ENCODE assay signal across 8 cellular contexts in the genomic region with DNA sequence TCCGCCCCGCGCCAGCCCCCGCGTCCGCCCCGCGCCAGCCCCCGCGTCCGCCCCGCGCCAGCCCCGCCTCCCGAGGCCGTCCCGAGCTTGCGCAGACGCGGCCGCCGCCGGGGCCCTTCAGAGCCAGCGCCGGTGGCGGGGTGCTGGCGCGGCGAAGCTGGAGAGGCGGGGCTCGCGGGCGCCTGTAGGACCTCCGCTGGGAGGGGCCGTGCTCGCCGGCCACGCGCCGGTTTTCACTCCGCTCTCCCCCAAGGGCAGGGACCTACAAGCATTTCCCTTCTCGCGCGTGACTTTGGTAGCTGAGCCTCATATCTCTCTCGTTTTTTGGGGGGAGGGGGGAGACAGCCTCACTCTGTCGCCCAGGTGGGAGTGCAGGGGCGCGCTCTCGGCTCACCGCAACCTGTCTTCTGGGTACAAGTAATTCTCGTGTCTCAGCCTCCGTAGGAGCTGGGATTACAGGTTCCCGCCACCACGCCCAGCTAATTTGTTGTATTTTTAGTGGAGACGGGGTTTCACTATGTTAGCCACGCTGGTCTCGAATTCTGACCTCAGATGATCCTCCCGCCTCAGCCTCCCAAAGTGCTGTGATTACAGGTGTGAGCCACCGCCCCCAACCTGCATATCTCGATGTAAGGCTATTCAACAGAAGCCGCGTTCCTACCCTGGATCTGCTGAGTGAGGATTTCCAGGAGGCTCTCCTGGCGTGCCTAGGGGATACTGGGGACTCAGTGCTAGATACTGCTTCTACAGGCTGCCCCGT. TPM values are rescaled to one million over a fixed set of nuclear protein-coding genes. Genes with fewer than 3 reads are reported as not detected.
A peak's percentile ranks its signal among the peaks of the same experiment; 100 is the strongest.
DNase-seq lines count a peak whose midpoint lies in the region; ATAC-seq and TF ChIP-seq lines count a peak whose summit lies in the region.

A gene (minus strand): TSS at position 159 of the 760 bp plus-strand sequence. CDS start 6,595 bp downstream, outside the sequence.

- peaks cover 6 to 17% (median 13%) of the 10 kb centered on the region in 5 experiments for H3K9me3 Mint-ChIP-seq in brain

- H3K4me1 Mint-ChIP-seq in brain: peaks cover 38% of the 10 kb centered on the region

- H3K4me3 ChIP-seq in iPS-18a (ENCODE audit: low read length) (peak within 1 kb of the TSS; percentile 75), gastrocnemius medialis (peak within 1 kb of the TSS; percentile 74 to 90 (median 86))

- DNase-seq in GM13976 (ENCODE audit: low spot score) (peak; percentile 89), NCI-H1436 (lab: John Stamatoyannopoulos, UW) (peak; percentile 45), UCSD-AML1 (lab: John Stamatoyannopoulos, UW; ENCODE audit: unreplicated experiment) (peak; percentile 37), gastrocnemius medialis (peak; percentile 62 to 75), GF-D8 (lab: John Stamatoyannopoulos, UW) (no peak)

- H3K27me3 ChIP-seq in iPS-18a (ENCODE audit: control insufficient read depth, insufficient read depth, low read length) (peaks cover 22% of the 10 kb centered on the region), gastrocnemius medialis (no peaks in the 10 kb centered on the region)

- H3K9me3 ChIP-seq in iPS-18a (ENCODE audit: control insufficient read depth, low read depth, low read length) (no peaks in the 10 kb centered on the region), gastrocnemius medialis (no peaks in the 10 kb centered on the region)

- H3K4me1 ChIP-seq in iPS-18a (ENCODE audit: control insufficient read depth, low read depth, low read length) (no peaks in the 10 kb centered on the region), gastrocnemius medialis (peaks cover 26 to 28% of the 10 kb centered on the region in 2 donors)

- H3K36me3 Mint-ChIP-seq in brain: peaks cover 38% of the 10 kb centered on the region

- peak in 1 of 2 donors; percentile 36 for TF ChIP-seq POLR2A in gastrocnemius medialis (IDR thresholded peaks at IDR 0.05)

- H3K9ac ChIP-seq in iPS-18a (ENCODE audit: low read length): peak within 1 kb of the TSS; percentile 53

- H3K27ac ChIP-seq in iPS-18a (ENCODE audit: low read length): no peak within 1 kb of the TSS
- H3K27ac ChIP-seq in gastrocnemius medialis: peak within 1 kb of the TSS; percentile 88 to 94 (median 90)

- in situ Hi-C loops in GM13976 (cut with MboI; ENCODE audit: low sequenced_read_pairs, unreplicated experiment) (no loop called here), gastrocnemius medialis (cut with MboI; ENCODE audit: low sequenced_read_pairs in 4 of 4) (no loop called here)

- peak within 1 kb of the TSS; percentile 88 to 91 (median 89) for H3K4me3 Mint-ChIP-seq in brain

- H3K27me3 Mint-ChIP-seq in brain: peaks cover 4% of the 10 kb centered on the region

- intact Hi-C loops in gastrocnemius medialis (cut with DNase I; ENCODE audit: low total_unique reads): loop anchor here (2.0 to 10.0 kb wide), 2 partner anchors 37 to 1475 kb away; a partner anchor contains a TSS

- H3K36me3 ChIP-seq in iPS-18a (ENCODE audit: control insufficient read depth, low read depth, low read length): no peaks in the 10 kb centered on the region
- peaks cover 0 to 32% of the 10 kb centered on the region in 2 donors for H3K36me3 ChIP-seq in gastrocnemius medialis

- peak; percentile 92 for ATAC-seq in HG02678 (IDR thresholded peaks at IDR 0.05; ENCODE audit: unreplicated experiment)
- peak; percentile 84 for ATAC-seq in gastrocnemius medialis

- peak within 1 kb of the TSS; percentile 71 to 98 (median 93) for H3K27ac Mint-ChIP-seq in brain

- TF ChIP-seq CTCF in GM13976 (IDR thresholded peaks at IDR 0.05; ENCODE audit: borderline replicate concordance, control extremely low read depth, extremely low read depth, insufficient read depth, missing control alignments) (no peak), brain (conservative IDR thresholded peaks at IDR 0.05) (no peak), gastrocnemius medialis (IDR thresholded peaks at IDR 0.05 in 4 of 5, conservative IDR thresholded peaks at IDR 0.05 in 1 of 5) (no peak)

RNA-seq across cellular contexts. Expression of the gene that starts here (rescaled TPM):
- 7.5 TPM for polyA plus RNA-seq in brain (ENCODE audit: insufficient read depth, low read depth, low replicate concordance)
- total RNA-seq in gastrocnemius medialis: 10 to 100 TPM in 1 of 4 donors, 1 to 10 TPM in 3; 3.8 to 11.5 (median 5.9) TPM
